24 cellular contexts compared by ENCODE assay signal in the genomic region with DNA sequence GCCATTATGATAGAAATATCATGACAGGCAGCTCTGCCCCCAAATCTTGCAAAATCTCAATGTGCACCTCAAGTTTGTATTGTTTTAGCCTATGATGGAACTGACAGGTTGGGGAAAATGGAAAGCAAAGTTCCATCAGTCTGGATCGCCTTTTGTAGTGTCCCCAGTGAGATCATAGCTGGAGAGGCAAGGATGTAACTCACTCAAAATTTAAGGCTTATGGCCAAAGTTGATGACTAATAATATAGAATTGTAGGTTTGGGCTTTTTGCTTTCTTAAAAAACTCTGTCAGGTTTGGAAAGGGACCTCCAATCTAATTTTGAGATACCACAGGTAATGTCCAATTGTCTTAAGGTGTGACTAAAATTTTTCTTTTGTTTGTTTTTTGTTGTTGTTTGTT. TPM values are rescaled to one million over a fixed set of nuclear protein-coding genes. Genes with fewer than 3 reads are reported as not detected.
"Had no signal": no experiment of that assay in that cellular context is flagged by ENCODE, and none has a peak within 500 bp of the region (broad histone marks: within the 10 kb centered on the region; RNA-seq: fewer than 3 reads in every experiment).

No MANE protein-coding gene starts in this region.

- H3K36me3 Mint-ChIP-seq: activated naive CD4-positive, alpha-beta T cell treated with anti-CD3 and anti-CD28 coated beads, Interleukin-2, amount 50 U/mL, for 24 hours; natural killer cell had no signal

- H3K9me3 ChIP-seq: adrenal gland, body of pancreas, right atrium auricular region, transverse colon, vagina had no signal

- H3K9me3 Mint-ChIP-seq: activated CD8-positive, alpha-beta T cell treated with anti-CD3 and anti-CD28 coated beads for 36 hours; activated naive CD4-positive, alpha-beta T cell treated with anti-CD3 and anti-CD28 coated beads, Interleukin-2, amount 50 U/mL, for 24 hours; activated T-cell treated with anti-CD3 and anti-CD28 coated beads, Interleukin-2, amount 50 U/mL, for 4 hours; central memory CD8-positive, alpha-beta T cell; natural killer cell; T-helper 1 cell treated with Interleukin-12 subunit alpha and Interleukin-12 subunit beta and Interleukin-4 antibody, amounts not matched to agents 30 μg/mL and 1 μg/mL, for 36 hours had no signal

- H3K4me1 Mint-ChIP-seq: activated naive CD4-positive, alpha-beta T cell treated with anti-CD3 and anti-CD28 coated beads, Interleukin-2, amount 50 U/mL, for 24 hours; central memory CD8-positive, alpha-beta T cell; natural killer cell had no signal

- H3K27ac Mint-ChIP-seq: activated CD8-positive, alpha-beta T cell treated with anti-CD3 and anti-CD28 coated beads for 36 hours; activated naive CD4-positive, alpha-beta T cell treated with anti-CD3 and anti-CD28 coated beads, Interleukin-2, amount 50 U/mL, for 24 hours; natural killer cell; T-helper 1 cell treated with Interleukin-12 subunit alpha and Interleukin-12 subunit beta and Interleukin-4 antibody, amounts not matched to agents 30 μg/mL and 1 μg/mL, for 36 hours had no signal

- H3K27ac ChIP-seq: vagina had no signal

- H3K36me3 ChIP-seq: adrenal gland, right atrium auricular region, transverse colon, vagina had no signal

- H3K4me3 Mint-ChIP-seq: activated CD8-positive, alpha-beta T cell treated with anti-CD3 and anti-CD28 coated beads for 36 hours; activated naive CD4-positive, alpha-beta T cell treated with anti-CD3 and anti-CD28 coated beads, Interleukin-2, amount 50 U/mL, for 24 hours; activated T-cell treated with anti-CD3 and anti-CD28 coated beads, Interleukin-2, amount 50 U/mL, for 4 hours; central memory CD8-positive, alpha-beta T cell; natural killer cell; T-helper 1 cell treated with Interleukin-12 subunit alpha and Interleukin-12 subunit beta and Interleukin-4 antibody, amounts not matched to agents 30 μg/mL and 1 μg/mL, for 36 hours had no signal

- ATAC-seq: activated CD8-positive, alpha-beta T cell treated with anti-CD3 and anti-CD28 coated beads for 36 hours; activated T-cell treated with anti-CD3 and anti-CD28 coated beads, Interleukin-2, amount 50 U/mL, for 4 hours; body of pancreas; left lobe of liver; natural killer cell had no signal

- H3K27me3 ChIP-seq: adrenal gland, body of pancreas, right atrium auricular region, transverse colon, vagina had no signal

- H3K4me3 ChIP-seq: body of pancreas, right atrium auricular region, skin epidermis, transverse colon, vagina had no signal

- DNase-seq: activated CD4-positive, alpha-beta T cell treated with anti-CD3 and anti-CD28 coated beads for 48 hours; activated CD8-positive, alpha-beta T cell treated with anti-CD3 and anti-CD28 coated beads for 36 hours; activated effector memory CD4-positive, alpha-beta T cell treated with anti-CD3 and anti-CD28 coated beads, Interleukin-2, amount 50 U/mL, for 16 hours; activated T-cell treated with anti-CD3 and anti-CD28 coated beads, Interleukin-2, amount 50 U/mL, for 4 hours; adrenal gland; body of pancreas; cortex of kidney; effector memory CD4-positive, alpha-beta T cell; islet precursor cell; natural killer cell; nucleus accumbens; posterior cingulate gyrus; stimulated activated CD4-positive, alpha-beta T cell treated with anti-CD3 and anti-CD28 coated beads, Interleukin-15, amount 100 ng/mL, for 24 hours; stimulated activated CD4-positive, alpha-beta T cell treated with anti-CD3 and anti-CD28 coated beads, Interleukin-4, amount 100 ng/mL, for 24 hours; stimulated activated naive CD4-positive, alpha-beta T cell; substantia nigra; transverse colon had no signal

RNA-seq across cellular contexts. Expression of a gene that starts 1.4 kb away (rescaled TPM):
- total RNA-seq: activated CD8-positive, alpha-beta T cell treated with anti-CD3 and anti-CD28 coated beads for 36 hours; activated T-cell treated with anti-CD3 and anti-CD28 coated beads, Interleukin-2, amount 50 U/mL, for 4 hours; left lobe of liver had no signal
